ENCODE assay signal across 8 cellular contexts in genomic region chr15:48177875-48178611, GRCh38. TPM values are rescaled to one million over a fixed set of nuclear protein-coding genes. Genes with fewer than 3 reads are reported as not detected.
DNase-seq lines count a peak whose midpoint lies in the region; TF ChIP-seq lines count a peak whose summit lies in the region.

MYEF2 (minus strand) TSS chr15:48178295; CDS start chr15:48178237, 58 bp downstream.

- H3K4me3 ChIP-seq in mammary epithelial cell (replicated peaks in 1 of 3; ENCODE audit: insufficient read depth in 1 of 3, low read depth in 2 of 3, low read length in 3 of 3) (peak within 1 kb of the TSS; percentile 26 to 49 (median 47)), iPS-20b (ENCODE audit: low read length) (peak within 1 kb of the TSS; percentile 86), skeletal muscle tissue (ENCODE audit: low read length in 3 of 3) (peak within 1 kb of the TSS; percentile 51 to 59 (median 54))

- BruUV-seq in mammary epithelial cell (replicated peaks; lab: Mats Ljungman, UMichigan): no TSS peak

- no peaks in the 10 kb centered on the region for H3K36me3 ChIP-seq in mammary epithelial cell (ENCODE audit: insufficient read depth, low read length)
- H3K36me3 ChIP-seq in iPS-20b (ENCODE audit: insufficient read depth, low read depth, low read length): 0 out of 2 replicates have a peak, but pooled peaks cover 6% of the 10 kb centered on the region
- H3K36me3 ChIP-seq in skeletal muscle tissue (ENCODE audit: control insufficient read depth in 3 of 3, insufficient read depth in 3 of 3, low read length in 3 of 3): no peaks in the 10 kb centered on the region

- TF ChIP-seq CTCF in HFFc6 (IDR thresholded peaks at IDR 0.05) (peak; percentile 25; the same call in 1 of the 2 replicates), VCaP (conservative IDR thresholded peaks at IDR 0.05) (peak; percentile 16; the same call in 1 of the 2 replicates), mammary epithelial cell (conservative IDR thresholded peaks at IDR 0.05 in 1 of 2, IDR thresholded peaks at IDR 0.05 in 1 of 2; ENCODE audit: extremely low read depth in 1 of 2, insufficient read depth in 1 of 2, low read depth in 1 of 2, low read length in 2 of 2) (no peak)

- H3K4me2 ChIP-seq in mammary epithelial cell (ENCODE audit: insufficient read depth, low read depth, low read length): peak within 1 kb of the TSS; percentile 81

- H2AFZ ChIP-seq in mammary epithelial cell (ENCODE audit: low read depth, low read length): peak within 1 kb of the TSS; percentile 76

- H3K27me3 ChIP-seq in mammary epithelial cell (ENCODE audit: insufficient read depth, low read length) (peaks cover 11% of the 10 kb centered on the region), iPS-20b (ENCODE audit: insufficient read depth, low read length) (no peaks in the 10 kb centered on the region), skeletal muscle tissue (ENCODE audit: control insufficient read depth in 3 of 3, insufficient read depth in 3 of 3, low read length in 3 of 3) (peaks cover 5 to 10% (median 6%) of the 10 kb centered on the region in 3 donors)

- H3K9me3 Mint-ChIP-seq in HFFc6: no peaks in the 10 kb centered on the region

- WGBS in mammary epithelial cell (ENCODE audit: low coverage, missing lambda C conversion rate): 6% methylated on average over 37 of the region's 66 CpGs

- H3K27me3 Mint-ChIP-seq in HFFc6 (ENCODE audit: insufficient read depth): peaks cover 11% of the 10 kb centered on the region; the same call in 1 of the 2 replicates

- intact Hi-C loops in mammary epithelial cell (cut with micrococcal nuclease): loop anchor here (1.0 kb wide), 1 partner anchor 40 kb away; no protein-coding TSS in a partner anchor

- peak within 1 kb of the TSS; percentile 87 for H3K4me3 Mint-ChIP-seq in HFFc6

- in situ Hi-C loops in mammary epithelial cell (cut with MboI; ENCODE audit: low sequenced_read_pairs in 2 of 2): no loop called here

- H3K27ac Mint-ChIP-seq in HFFc6: peak within 1 kb of the TSS; percentile 82

- TF ChIP-seq POLR2A in GM10847 (IDR thresholded peaks at IDR 0.05; ENCODE audit: extremely low read depth, insufficient read length): peak; percentile 47

- no peaks in the 10 kb centered on the region for H4K20me1 ChIP-seq in mammary epithelial cell (ENCODE audit: insufficient read depth, low read length)

- no peak within 1 kb of the TSS for H3K9ac ChIP-seq in mammary epithelial cell (ENCODE audit: insufficient read depth, low read length)
- H3K9ac ChIP-seq in iPS-20b (ENCODE audit: low read depth, low read length): peak within 1 kb of the TSS; percentile 87
- H3K9ac ChIP-seq in skeletal muscle tissue (ENCODE audit: low read depth in 1 of 3, low read length in 3 of 3): peak within 1 kb of the TSS in 2 of 3 donors; percentile 1 to 62

- CTCF ChIA-PET in mammary epithelial cell (lab: Charles Lee; ENCODE audit: low non-redundant PET): no interaction called here

- H3K4me1 ChIP-seq in mammary epithelial cell (ENCODE audit: insufficient read depth, low read length): peaks cover 6% of the 10 kb centered on the region
- peaks cover 26% of the 10 kb centered on the region for H3K4me1 ChIP-seq in iPS-20b (ENCODE audit: insufficient read depth, low read length)
- H3K4me1 ChIP-seq in skeletal muscle tissue (ENCODE audit: control insufficient read depth in 3 of 3, insufficient read depth in 3 of 3, low read length in 3 of 3): peaks cover 0 to 2% (median 2%) of the 10 kb centered on the region in 3 donors

- H3K9me3 ChIP-seq in mammary epithelial cell (replicated peaks; ENCODE audit: insufficient read depth, low read length): no peaks in the 10 kb centered on the region
- no peaks in the 10 kb centered on the region for H3K9me3 ChIP-seq in iPS-20b (ENCODE audit: insufficient read depth, low read depth, low read length)
- no peaks in the 10 kb centered on the region for H3K9me3 ChIP-seq in skeletal muscle tissue (ENCODE audit: control insufficient read depth in 3 of 3, low read length in 3 of 3)

- H3K79me2 ChIP-seq in mammary epithelial cell (ENCODE audit: insufficient read depth, low read length): no peaks in the 10 kb centered on the region

- H3K4me1 Mint-ChIP-seq in HFFc6 (ENCODE audit: low read depth): peaks cover 17% of the 10 kb centered on the region

- H3K36me3 Mint-ChIP-seq in HFFc6 (ENCODE audit: low read depth): no peaks in the 10 kb centered on the region

- dilution Hi-C loops in mammary epithelial cell (cut with HindIII; ENCODE audit: low sequenced_read_pairs): no loop called here

- H3K27ac ChIP-seq in VCaP: peak within 1 kb of the TSS; percentile 93
- no peak within 1 kb of the TSS for H3K27ac ChIP-seq in mammary epithelial cell (ENCODE audit: insufficient read depth, low read depth, low read length)
- peak within 1 kb of the TSS; percentile 79 for H3K27ac ChIP-seq in iPS-20b (ENCODE audit: low read length)
- no peak within 1 kb of the TSS for H3K27ac ChIP-seq in skeletal muscle tissue (ENCODE audit: low read depth, low read length)

- DNase-seq in HFFc6 (peak; percentile 51), NCI-H1417 (lab: John Stamatoyannopoulos, UW) (peak; percentile 75 to 91 (median 84)), mammary epithelial cell (peak; percentile 18), NOMO-1 treated with DMSO at 0.1 percent for 48 hours (lab: John Stamatoyannopoulos, UW; ENCODE audit: unreplicated experiment) (no peak)

RNA-seq across cellular contexts. Expression of gene MYEF2, which starts in this region (rescaled TPM):
- 10 to 100 TPM in 5 of 6 experiments, 1 to 10 TPM in 1; 7.0 to 12.9 (median 11.5) TPM for total RNA-seq in HFFc6 (2021; fragmentation: NEBNext Ultra II Directional; extraction: Animal tissue kit (Norgen Biotek cat#: 25700))
- total RNA-seq in mammary epithelial cell (1 to 10 TPM; 2.3 to 5.0 TPM), skeletal muscle tissue (3.7 TPM)
- polyA plus RNA-seq in mammary epithelial cell: 0.74 TPM
- 0.31 TPM for polyA minus RNA-seq in mammary epithelial cell

Comparison
In these comparisons a context has a peak if more than half of its experiments do, and no peak if none do; other contexts are left out.
1. CTCF ChIP-seq: peak in HFFc6 (single experiment) and VCaP (single experiment); none in mammary epithelial cell (0 of 2).
2. H3K27ac ChIP-seq: peak in VCaP (single experiment) and iPS-20b (single experiment); none in mammary epithelial cell (single experiment) and skeletal muscle tissue (single experiment).
3. Peak in every context shown above with its lines, with median percentiles within 50 percentile points of each other: H3K4me3 ChIP-seq.